ENCODE assay signal across 28 cellular contexts in the genomic region with DNA sequence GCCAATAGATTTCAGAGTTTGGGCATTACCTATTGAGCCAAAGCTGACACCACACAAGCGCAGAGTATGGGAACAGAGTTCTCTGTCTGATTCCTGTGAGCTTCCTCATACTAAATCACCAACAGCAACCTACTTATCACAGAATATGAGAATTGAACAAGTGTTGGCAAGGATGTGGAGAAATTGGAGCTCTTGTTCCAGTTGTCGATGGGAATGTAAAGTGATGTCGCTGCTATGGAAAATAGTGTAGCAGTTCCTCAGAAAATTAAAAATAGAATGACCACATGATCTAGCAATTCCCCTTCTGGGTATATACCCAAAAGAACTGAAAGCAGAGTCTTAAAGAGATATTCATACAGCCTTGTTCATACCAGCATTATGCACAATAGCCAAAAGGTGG. TPM values are rescaled to one million over a fixed set of nuclear protein-coding genes. Genes with fewer than 3 reads are reported as not detected.
"Had no signal": no experiment of that assay in that cellular context is flagged by ENCODE, and none has a peak within 500 bp of the region (broad histone marks: within the 10 kb centered on the region; RNA-seq: fewer than 3 reads in every experiment).

No MANE protein-coding gene starts in this region.

- DNase-seq: activated CD4-positive, alpha-beta memory T cell treated with anti-CD3 and anti-CD28 coated beads, Interleukin-2, amount 10 ng/mL, durations not matched to agents 7 days and 5 days; activated CD4-positive, alpha-beta T cell treated with anti-CD3 and anti-CD28 coated beads for 1 hour; activated CD4-positive, alpha-beta T cell treated with anti-CD3 and anti-CD28 coated beads, Interleukin-2, amount 10 ng/mL, durations not matched to agents 7 days and 5 days; activated gamma-delta T cell treated with Interleukin-2 at 50 U/mL for 16 hours; activated naive CD4-positive, alpha-beta T cell treated with anti-CD3 and anti-CD28 coated beads, Interleukin-2, amount 50 U/mL, for 16 hours; activated T-cell treated with anti-CD3 and anti-CD28 coated beads, Interleukin-2, amount 50 U/mL, for 4 hours; amniotic stem cell; caudate nucleus; cortex of kidney; islet precursor cell; mammary epithelial cell; naive thymus-derived CD4-positive, alpha-beta T cell; occipital lobe; right cardiac atrium; spleen; stimulated activated naive CD4-positive, alpha-beta T cell treated with Interleukin-2 at 50 U/mL for 16 hours; T-helper 17 cell; T1000; transverse colon had no signal

- ATAC-seq: activated T-cell treated with anti-CD3 and anti-CD28 coated beads, Interleukin-2, amount 50 U/mL, for 4 hours; activated T-helper 17 cell treated with anti-CD3 and anti-CD28 coated beads, Interleukin-2, amount 50 U/mL, for 72 hours; gastroesophageal sphincter; naive thymus-derived CD4-positive, alpha-beta T cell; right cardiac atrium; T-helper 17 cell had no signal

RNA-seq across cellular contexts. Expression of gene CD86, which starts 33.4 kb away (rescaled TPM):
- total RNA-seq: chondrocyte, endothelial cell of umbilical vein, fibroblast of lung, fibroblast of villous mesenchyme, hepatocyte, neural crest cell, pulmonary artery endothelial cell had no signal
